In genomic region chr21:46635324-46636180, GRCh38 we compare ENCODE assay signal across 8 cellular contexts. TPM values are rescaled to one million over a fixed set of nuclear protein-coding genes. Genes with fewer than 3 reads are reported as not detected.
A peak's percentile ranks its signal among the peaks of the same experiment; 100 is the strongest.
DNase-seq lines count a peak whose midpoint lies in the region; ATAC-seq, FAIRE-seq and TF ChIP-seq lines count a peak whose summit lies in the region.

TSS of gene PRMT2 (plus strand) at chr21:46635674. CDS start at chr21:46636952, 1,278 bp downstream.

- H2AK9ac ChIP-seq in IMR-90 (replicated peaks; ENCODE audit: low read depth, low read length, poor library complexity), result peak within 1 kb of the TSS; percentile 100

- H4K8ac ChIP-seq in IMR-90 (ENCODE audit: low read depth in 2 of 2, low read length in 2 of 2), result peak within 1 kb of the TSS; percentile 98 to 100

- peak within 1 kb of the TSS; percentile 90 for H3K4me3 ChIP-seq in IMR-90 (ENCODE audit: insufficient read depth, low read depth, low read length)
- peak within 1 kb of the TSS; percentile 79 for H3K4me3 ChIP-seq in OCI-LY7 (ENCODE audit: low read depth, low read length, poor library complexity, severe bottlenecking)
- H3K4me3 ChIP-seq in endothelial cell of umbilical vein (replicated peaks in 1 of 3; ENCODE audit: insufficient read depth in 1 of 3, low read depth in 1 of 3, low read length in 3 of 3), result peak within 1 kb of the TSS; percentile 36 to 90 (median 38)

- H3K56ac ChIP-seq in IMR-90 (ENCODE audit: extremely low read depth, insufficient read depth, low read length), result peak within 1 kb of the TSS; percentile 97

- H3K9me1 ChIP-seq in IMR-90 (ENCODE audit: insufficient read depth, low read length) (peaks cover 6% of the 10 kb centered on the region; the same call in 1 of the 2 replicates), endothelial cell of umbilical vein (replicated peaks; ENCODE audit: control insufficient read depth, extremely low read depth, insufficient read depth, low read length) (no peaks in the 10 kb centered on the region)

- TF ChIP-seq POLR2A in IMR-90 (IDR thresholded peaks at IDR 0.05; ENCODE audit: low read depth, low read length), result peak; percentile 77
- peak; percentile 94 for TF ChIP-seq POLR2A in endothelial cell of umbilical vein (IDR thresholded peaks at IDR 0.05; ENCODE audit: low read depth, low read length)

- CTCF ChIA-PET in IMR-90 (lab: Yijun Ruan, JAX) (interaction anchor here (0.6 kb wide), 1 partner anchor 357 kb away, joined by 5 read pairs; no protein-coding TSS in a partner anchor), OCI-LY7 (lab: Charles Lee; ENCODE audit: unreplicated experiment) (no interaction called here), endothelial cell of umbilical vein (lab: Charles Lee) (interaction anchor here (0.7 to 1.9 kb wide), 4 partner anchors 9 to 454 kb away, joined by 3 to 5 read pairs (median 4); no protein-coding TSS in a partner anchor)

- DNase-seq in DMS 273 treated with DMSO at 0.1 percent for 48 hours (lab: John Stamatoyannopoulos, UW) (peak; percentile 85), IMR-90 (peak; percentile 96), OCI-LY7 (ENCODE audit: low spot score) (peak; percentile 97), activated T-cell treated with anti-CD3 and anti-CD28 coated beads for 1 hour (ENCODE audit: low read depth) (peak; percentile 98), endothelial cell of umbilical vein (ENCODE audit: low read depth, low spot score) (peak; percentile 98), midbrain (lab: John Stamatoyannopoulos, UW) (peak; percentile 97)
- DNase-seq in stimulated activated CD8-positive, alpha-beta memory T cell treated with anti-CD3 and anti-CD28 coated beads, Interleukin-15, amount 100 ng/mL, for 48 hours (ENCODE audit: low read depth in 2 of 2), result peak; percentile 97

- BruUV-seq in IMR-90 (replicated peaks; lab: Mats Ljungman, UMichigan), result no TSS peak
- BruUV-seq in OCI-LY7 (replicated peaks; lab: Mats Ljungman, UMichigan), result no TSS peak
- no TSS peak for BruUV-seq in endothelial cell of umbilical vein (replicated peaks; lab: Mats Ljungman, UMichigan)

- H3K9ac ChIP-seq in IMR-90 (ENCODE audit: low read depth, low read length), result peak within 1 kb of the TSS; percentile 99
- H3K9ac ChIP-seq in endothelial cell of umbilical vein (replicated peaks; ENCODE audit: extremely low read depth, insufficient read depth, low read length), result peak within 1 kb of the TSS; percentile 50

- H2BK20ac ChIP-seq in IMR-90 (ENCODE audit: low read depth, low read length), result 0 out of 2 replicates have a peak within 1 kb of the TSS, but pooled peaks have one; percentile 20

- H2BK5ac ChIP-seq in IMR-90 (ENCODE audit: low read depth, low read length, poor library complexity, severe bottlenecking), result peak within 1 kb of the TSS; percentile 96

- H2BK15ac ChIP-seq in IMR-90 (ENCODE audit: low read depth, low read length), result peak within 1 kb of the TSS; percentile 76; the same call in 1 of the 3 replicates

- peak within 1 kb of the TSS; percentile 100 for H2AK5ac ChIP-seq in IMR-90 (ENCODE audit: low read depth, low read length)

- peak; percentile 80 for FAIRE-seq in endothelial cell of umbilical vein (lab: Jason Lieb, UNC)

- H2AFZ ChIP-seq in IMR-90 (replicated peaks; ENCODE audit: low read length, poor library complexity), result peak within 1 kb of the TSS; percentile 98
- H2AFZ ChIP-seq in OCI-LY7 (ENCODE audit: low read length), result peak within 1 kb of the TSS; percentile 90
- peak within 1 kb of the TSS; percentile 30 for H2AFZ ChIP-seq in endothelial cell of umbilical vein (ENCODE audit: low read depth, low read length)

- peak within 1 kb of the TSS; percentile 98 for H3K27ac ChIP-seq in IMR-90 (ENCODE audit: insufficient read depth, low read length)
- H3K27ac ChIP-seq in OCI-LY7 (ENCODE audit: low read depth, low read length, poor library complexity, severe bottlenecking), result peak within 1 kb of the TSS; percentile 70
- H3K27ac ChIP-seq in endothelial cell of umbilical vein (ENCODE audit: insufficient read depth, low read depth, low read length), result peak within 1 kb of the TSS; percentile 39

- peak within 1 kb of the TSS; percentile 100 for H4K91ac ChIP-seq in IMR-90 (ENCODE audit: insufficient read depth, low read depth, low read length)

- peak within 1 kb of the TSS; percentile 97 for H4K5ac ChIP-seq in IMR-90 (ENCODE audit: low read depth, low read length)

- peak within 1 kb of the TSS; percentile 93 for H3K18ac ChIP-seq in IMR-90 (ENCODE audit: low read depth, low read length)

- peaks cover 27% of the 10 kb centered on the region for H4K20me1 ChIP-seq in IMR-90 (ENCODE audit: insufficient read depth, low read length)
- H4K20me1 ChIP-seq in OCI-LY7 (ENCODE audit: insufficient read depth, low read length), result no peaks in the 10 kb centered on the region
- H4K20me1 ChIP-seq in endothelial cell of umbilical vein (replicated peaks; ENCODE audit: control insufficient read depth, extremely low read depth, insufficient read depth, low read length), result peaks cover 3% of the 10 kb centered on the region

- WGBS in IMR-90 (ENCODE audit: extremely low coverage in 2 of 2, insufficient read length in 1 of 2), 2 experiments, result 1% methylated on average over 60 of the region's 90 CpGs; no CpG with 5 or more reads in 1 of the 2 experiments

- in situ Hi-C loops in IMR-90 (cut with MboI; ENCODE audit: low sequenced_read_pairs), result no loop called here

- H3K14ac ChIP-seq in IMR-90 (replicated peaks; ENCODE audit: low read depth, low read length), result peak within 1 kb of the TSS; percentile 100

- ATAC-seq in GM21528 (IDR thresholded peaks at IDR 0.05; ENCODE audit: low FRiP score, unreplicated experiment) (peak; percentile 84), IMR-90 (ENCODE audit: low read depth) (peak; percentile 93)

- H3K27me3 ChIP-seq in IMR-90 (ENCODE audit: control insufficient read depth, insufficient read depth, low read length) (no peaks in the 10 kb centered on the region), endothelial cell of umbilical vein (ENCODE audit: control insufficient read depth in 2 of 2, insufficient read depth in 2 of 2, low read length in 2 of 2) (no peaks in the 10 kb centered on the region)

- intact Hi-C loops in IMR-90 (cut with micrococcal nuclease), result no loop called here
- intact Hi-C loops in OCI-LY7 (cut with micrococcal nuclease; ENCODE audit: unreplicated experiment), result no loop called here
- intact Hi-C loops in endothelial cell of umbilical vein (cut with micrococcal nuclease), result no loop called here

- peaks cover 3% of the 10 kb centered on the region for H3K36me3 ChIP-seq in IMR-90 (ENCODE audit: control insufficient read depth, insufficient read depth, low read length)
- H3K36me3 ChIP-seq in OCI-LY7 (ENCODE audit: insufficient read depth, low read length), result no peaks in the 10 kb centered on the region
- H3K36me3 ChIP-seq in endothelial cell of umbilical vein (ENCODE audit: control insufficient read depth in 2 of 2, extremely low read depth in 1 of 2, insufficient read depth in 2 of 2, low read length in 2 of 2), result no peaks in the 10 kb centered on the region

- H3K4ac ChIP-seq in IMR-90 (ENCODE audit: low read depth, low read length), result peak within 1 kb of the TSS; percentile 99

- no peak for TF ChIP-seq RAD21 in IMR-90 (IDR thresholded peaks at IDR 0.05; ENCODE audit: low read length)

- dilution Hi-C loops in IMR-90 (cut with HindIII; ENCODE audit: low sequenced_read_pairs, unreplicated experiment), result no loop called here
- dilution Hi-C loops in endothelial cell of umbilical vein (cut with MboI; ENCODE audit: extremely low pct_ligation_motif_present, low sequenced_read_pairs), result no loop called here

- peak within 1 kb of the TSS; percentile 59 for H2BK120ac ChIP-seq in IMR-90 (ENCODE audit: low read depth, low read length)

- H3K4me2 ChIP-seq in IMR-90 (ENCODE audit: low read depth, low read length) (peak within 1 kb of the TSS; percentile 84), OCI-LY7 (ENCODE audit: low read length) (peak within 1 kb of the TSS; percentile 82), endothelial cell of umbilical vein (ENCODE audit: insufficient read depth, low read length) (peak within 1 kb of the TSS; percentile 91)

- POLR2A ChIA-PET in IMR-90 (lab: Charles Lee; ENCODE audit: unreplicated experiment) (interaction anchor here (1.0 kb wide), 1 partner anchor 18 kb away, joined by 3 read pairs; no protein-coding TSS in a partner anchor), OCI-LY7 (lab: Charles Lee) (interaction anchor here (0.6 to 1.8 kb wide), 7 partner anchors 14 to 279 kb away, joined by 3 to 11 read pairs (median 5); partner anchors contain the start of gene DIP2A), endothelial cell of umbilical vein (lab: Charles Lee) (interaction anchor here (0.7 to 0.8 kb wide), 3 partner anchors 19 to 178 kb away, joined by 3 to 4 read pairs (median 3); no protein-coding TSS in a partner anchor)

- TF ChIP-seq CTCF in IMR-90 (conservative IDR thresholded peaks at IDR 0.05; ENCODE audit: low read depth, low read length) (no peak), OCI-LY7 (conservative IDR thresholded peaks at IDR 0.05; ENCODE audit: low read length) (peak; percentile 25; the same call in 1 of the 2 replicates), endothelial cell of umbilical vein (IDR thresholded peaks at IDR 0.05; ENCODE audit: extremely low read depth in 1 of 2, insufficient read depth in 1 of 2, low read depth in 1 of 2, low read length in 2 of 2) (no peak)

- H3K79me2 ChIP-seq in OCI-LY7 (ENCODE audit: insufficient read depth, low read depth, low read length) (no peaks in the 10 kb centered on the region), endothelial cell of umbilical vein (ENCODE audit: control insufficient read depth, insufficient read depth, low read length) (peaks cover 37% of the 10 kb centered on the region)

- peak within 1 kb of the TSS; percentile 97 for H3K23ac ChIP-seq in IMR-90 (ENCODE audit: low read depth, low read length)

- H3K4me1 ChIP-seq in IMR-90 (ENCODE audit: control insufficient read depth, insufficient read depth, low read length) (peaks cover 4% of the 10 kb centered on the region), OCI-LY7 (ENCODE audit: insufficient read depth, low read length, poor library complexity, severe bottlenecking) (peaks cover 20% of the 10 kb centered on the region), endothelial cell of umbilical vein (ENCODE audit: control insufficient read depth, extremely low read depth, insufficient read depth, low read length) (peaks cover 28% of the 10 kb centered on the region)

- H3K9me3 ChIP-seq in IMR-90 (ENCODE audit: control insufficient read depth, insufficient read depth, low read length) (no peaks in the 10 kb centered on the region), OCI-LY7 (ENCODE audit: low read length) (no peaks in the 10 kb centered on the region), endothelial cell of umbilical vein (replicated peaks; ENCODE audit: control insufficient read depth, insufficient read depth, low read length) (no peaks in the 10 kb centered on the region)

- H3K9me2 ChIP-seq in OCI-LY7 (ENCODE audit: insufficient read depth, low read length), result no peaks in the 10 kb centered on the region

- H3K79me1 ChIP-seq in IMR-90 (ENCODE audit: low read depth in 1 of 2, low read length in 2 of 2), result peaks cover 5 to 31% of the 10 kb centered on the region in 2 experiments; a peak in 3 of 4 replicates

RNA-seq across cellular contexts. Expression of gene PRMT2, which starts in this region (rescaled TPM):
- total RNA-seq in IMR-90 (2012; rRNA removed) (126 and 127 TPM in 2 replicates), OCI-LY7 (2022) (32.8 and 34.3 TPM in 2 replicates), endothelial cell of umbilical vein (107 and 125 TPM in 2 replicates)
- polyA plus RNA-seq in IMR-90 (2012; rRNA removed) (159 and 162 TPM in 2 replicates), endothelial cell of umbilical vein (177 and 193 TPM in 2 replicates)
- polyA plus RNA-seq in IMR-90 (2012; cell fraction: cytosol; rRNA removed), result 169 and 183 TPM in 2 replicates
- 159 and 168 TPM in 2 replicates for polyA plus RNA-seq in IMR-90 (2012; cell fraction: nucleus; rRNA removed; ENCODE audit: low replicate concordance)
- total RNA-seq in OCI-LY7 (2014; rRNA removed; shearing (Covaris generic)), result 30.5 and 46.4 TPM in 2 replicates
- 208 and 210 TPM in 2 replicates for polyA plus RNA-seq in endothelial cell of umbilical vein (2011; cell fraction: cytosol; rRNA removed)
- 230 and 239 TPM in 2 replicates for polyA plus RNA-seq in endothelial cell of umbilical vein (2011; cell fraction: nucleus; rRNA removed)
- 124 and 135 TPM in 2 replicates for polyA plus RNA-seq in endothelial cell of umbilical vein (2012)
- polyA minus RNA-seq in endothelial cell of umbilical vein, result 156 and 171 TPM in 2 replicates
- 19.5 TPM for polyA minus RNA-seq in endothelial cell of umbilical vein (2011; cell fraction: cytosol; rRNA and poly(A)+ RNA removed)
- 65.3 and 77.5 TPM in 2 replicates for polyA minus RNA-seq in endothelial cell of umbilical vein (2011; cell fraction: nucleus; rRNA and poly(A)+ RNA removed)

Comparison
In these comparisons a context has a peak if more than half of its experiments do, and no peak if none do; other contexts are left out.
1. Peak in every context shown above with its lines: DNase-seq, ATAC-seq, H3K4me3 ChIP-seq and H3K27ac ChIP-seq.
2. H2AFZ ChIP-seq: peak in every context shown above with its lines; median percentile 98 in IMR-90; 90 in OCI-LY7; 30 in endothelial cell of umbilical vein.
3. H3K27ac ChIP-seq: peak in every context shown above with its lines; median percentile 98 in IMR-90; 70 in OCI-LY7; 39 in endothelial cell of umbilical vein.
4. H3K4me3 ChIP-seq: peak in every context shown above with its lines; median percentile 90 in IMR-90; 79 in OCI-LY7; 38 in endothelial cell of umbilical vein.